ENCODE assay signal across 8 cellular contexts in the genomic region with DNA sequence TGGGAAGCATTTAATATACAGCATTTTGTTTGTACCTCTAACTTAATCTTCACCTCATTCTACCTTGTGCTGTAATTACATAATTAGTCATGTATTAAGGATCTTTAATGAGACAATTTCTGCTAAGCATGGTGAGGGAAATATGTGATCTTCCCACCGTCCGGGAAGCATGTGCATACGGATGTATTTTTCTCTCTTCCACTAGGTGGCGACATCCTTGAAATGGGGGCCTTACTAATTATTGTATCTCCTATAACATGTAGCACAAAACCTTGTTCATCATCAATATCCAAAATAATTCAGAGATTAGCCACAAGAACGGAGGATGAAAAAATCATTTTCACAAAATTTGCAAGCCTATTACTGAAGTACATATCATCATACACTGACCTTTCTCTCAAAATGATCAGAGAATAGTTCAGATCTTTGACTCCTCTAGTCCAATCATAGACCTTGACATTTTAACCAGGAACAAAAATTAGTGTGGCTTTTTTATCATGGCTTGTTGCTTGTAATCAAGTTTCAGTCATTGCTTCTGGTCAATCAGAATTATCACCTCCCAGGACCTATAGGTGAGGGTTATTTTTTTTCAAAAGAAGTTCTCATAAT.
A peak's percentile ranks its signal among the peaks of the same experiment; 100 is the strongest.
DNase-seq lines count a peak whose midpoint lies in the region; ATAC-seq and TF ChIP-seq lines count a peak whose summit lies in the region.

No MANE protein-coding gene starts in this region.

- H3K4me1 Mint-ChIP-seq in activated CD4-positive, alpha-beta T cell treated with anti-CD3 and anti-CD28 coated beads, Interleukin-2, amount 10 ng/mL, durations not matched to agents 24 days and 14 days: no peaks in the 10 kb centered on the region
- no peaks in the 10 kb centered on the region for H3K4me1 Mint-ChIP-seq in activated CD4-positive, alpha-beta T cell treated with anti-CD3 and anti-CD28 coated beads, Interleukin-2, amount 10 ng/mL, durations not matched to agents 7 days and 5 days

- H3K36me3 Mint-ChIP-seq in activated CD4-positive, alpha-beta T cell treated with anti-CD3 and anti-CD28 coated beads, Interleukin-2, amount 10 ng/mL, durations not matched to agents 24 days and 14 days (ENCODE audit: low read depth): no peaks in the 10 kb centered on the region
- no peaks in the 10 kb centered on the region for H3K36me3 Mint-ChIP-seq in activated CD4-positive, alpha-beta T cell treated with anti-CD3 and anti-CD28 coated beads, Interleukin-2, amount 10 ng/mL, durations not matched to agents 7 days and 5 days (ENCODE audit: low read depth)

- POLR2A ChIA-PET in activated CD4-positive, alpha-beta T cell treated with anti-CD3 and anti-CD28 coated beads, Interleukin-2, amount 10 ng/mL, durations not matched to agents 7 days and 5 days (lab: Charles Lee): no interaction called here

- no peak overlapping the region for H3K27ac Mint-ChIP-seq in activated CD4-positive, alpha-beta T cell treated with anti-CD3 and anti-CD28 coated beads, Interleukin-2, amount 10 ng/mL, durations not matched to agents 24 days and 14 days
- no peak overlapping the region for H3K27ac Mint-ChIP-seq in activated CD4-positive, alpha-beta T cell treated with anti-CD3 and anti-CD28 coated beads, Interleukin-2, amount 10 ng/mL, durations not matched to agents 7 days and 5 days

- no peak overlapping the region for H3K4me3 Mint-ChIP-seq in activated CD4-positive, alpha-beta T cell treated with anti-CD3 and anti-CD28 coated beads, Interleukin-2, amount 10 ng/mL, durations not matched to agents 24 days and 14 days
- no peak overlapping the region for H3K4me3 Mint-ChIP-seq in activated CD4-positive, alpha-beta T cell treated with anti-CD3 and anti-CD28 coated beads, Interleukin-2, amount 10 ng/mL, durations not matched to agents 7 days and 5 days

- no peaks in the 10 kb centered on the region for H3K27me3 ChIP-seq in hepatocyte
- no peaks in the 10 kb centered on the region for H3K27me3 ChIP-seq in thoracic aorta (replicated peaks; ENCODE audit: insufficient read depth)

- no peaks in the 10 kb centered on the region for H3K9me2 ChIP-seq in hepatocyte (replicated peaks; ENCODE audit: insufficient read depth)

- CTCF ChIA-PET in activated CD4-positive, alpha-beta T cell treated with anti-CD3 and anti-CD28 coated beads, Interleukin-2, amount 10 ng/mL, durations not matched to agents 7 days and 5 days (lab: Charles Lee): interaction anchor here (0.6 to 1.2 kb wide), 2 partner anchors 9 to 1851 kb away, joined by 4 read pairs; no protein-coding TSS in a partner anchor

- ATAC-seq in GM21576 (IDR thresholded peaks at IDR 0.05; ENCODE audit: unreplicated experiment) (peak; percentile 85), thoracic aorta (ENCODE audit: insufficient number of reproducible peaks, low FRiP score, low read depth) (no peak)

- H4K20me1 ChIP-seq in hepatocyte (ENCODE audit: insufficient read depth, poor library complexity, severe bottlenecking): no peaks in the 10 kb centered on the region

- H3K4me1 ChIP-seq in hepatocyte (ENCODE audit: insufficient read depth) (no peaks in the 10 kb centered on the region), thoracic aorta (ENCODE audit: control insufficient read depth in 1 of 2, low read depth in 2 of 2) (no peaks in the 10 kb centered on the region)

- H3K79me2 ChIP-seq in hepatocyte: no peaks in the 10 kb centered on the region

- H3K9me3 ChIP-seq in hepatocyte (ENCODE audit: low read depth) (no peaks in the 10 kb centered on the region), thoracic aorta (no peaks in the 10 kb centered on the region)

- H3K36me3 ChIP-seq in hepatocyte (replicated peaks; ENCODE audit: insufficient read depth, low read depth): no peaks in the 10 kb centered on the region
- no peaks in the 10 kb centered on the region for H3K36me3 ChIP-seq in thoracic aorta

- DNase-seq in activated CD4-positive, alpha-beta T cell treated with anti-CD3 and anti-CD28 coated beads, Interleukin-2, amount 10 ng/mL, durations not matched to agents 24 days and 14 days: peak; percentile 71
- no peak for DNase-seq in activated CD4-positive, alpha-beta T cell treated with anti-CD3 and anti-CD28 coated beads for 1 hour
- DNase-seq in LNCaP clone FGC (ENCODE audit: low read depth) (peak; percentile 10), hepatocyte (ENCODE audit: low spot score) (peak; percentile 58), thoracic aorta (ENCODE audit: low spot score) (no peak), OCI-M2 (lab: John Stamatoyannopoulos, UW; ENCODE audit: unreplicated experiment) (no peak)
- DNase-seq in activated CD4-positive, alpha-beta T cell treated with anti-CD3 and anti-CD28 coated beads, Interleukin-2, amount 10 ng/mL, durations not matched to agents 7 days and 5 days: peak; percentile 32

- WGBS in hepatocyte (ENCODE audit: low lambda C conversion rate, missing lambda C conversion rate): 12% methylated on average over 5 of the region's 5 CpGs

- peak; percentile 68 for TF ChIP-seq CTCF in LNCaP clone FGC (IDR thresholded peaks at IDR 0.05; ENCODE audit: control insufficient read depth, extremely low read depth, insufficient read depth)
- TF ChIP-seq CTCF in hepatocyte (IDR thresholded peaks at IDR 0.05; ENCODE audit: poor library complexity): peak; percentile 67
- TF ChIP-seq CTCF in thoracic aorta (IDR thresholded peaks at IDR 0.05): peak; percentile 54

- H3K27ac ChIP-seq in hepatocyte (no peak overlapping the region), thoracic aorta (no peak overlapping the region)

- H3K4me3 ChIP-seq in LNCaP clone FGC (ENCODE audit: low read depth, low read length) (no peak overlapping the region), hepatocyte (no peak overlapping the region), thoracic aorta (no peak overlapping the region)

- intact Hi-C loops in activated CD4-positive, alpha-beta T cell treated with anti-CD3 and anti-CD28 coated beads, Interleukin-2, amount 10 ng/mL, durations not matched to agents 24 days and 14 days (cut with micrococcal nuclease): loop anchor here (5.0 to 10.0 kb wide), 3 partner anchors 222 to 1612 kb away; no protein-coding TSS in a partner anchor

- no peaks in the 10 kb centered on the region for H3K9me3 Mint-ChIP-seq in activated CD4-positive, alpha-beta T cell treated with anti-CD3 and anti-CD28 coated beads, Interleukin-2, amount 10 ng/mL, durations not matched to agents 24 days and 14 days
- no peaks in the 10 kb centered on the region for H3K9me3 Mint-ChIP-seq in activated CD4-positive, alpha-beta T cell treated with anti-CD3 and anti-CD28 coated beads, Interleukin-2, amount 10 ng/mL, durations not matched to agents 7 days and 5 days

- H3K27me3 Mint-ChIP-seq in activated CD4-positive, alpha-beta T cell treated with anti-CD3 and anti-CD28 coated beads, Interleukin-2, amount 10 ng/mL, durations not matched to agents 24 days and 14 days: no peaks in the 10 kb centered on the region
- H3K27me3 Mint-ChIP-seq in activated CD4-positive, alpha-beta T cell treated with anti-CD3 and anti-CD28 coated beads, Interleukin-2, amount 10 ng/mL, durations not matched to agents 7 days and 5 days: peaks cover 2% of the 10 kb centered on the region

- H3K4me2 ChIP-seq in hepatocyte: no peak overlapping the region

- no peak overlapping the region for H2AFZ ChIP-seq in hepatocyte

Comparison
In these comparisons a context has a peak if more than half of its experiments do, and no peak if none do; other contexts are left out.
1. DNase-seq: peak in activated CD4-positive, alpha-beta T cell treated with anti-CD3 and anti-CD28 coated beads, Interleukin-2, amount 10 ng/mL, durations not matched to agents 24 days and 14 days (single experiment), LNCaP clone FGC (single experiment), activated CD4-positive, alpha-beta T cell treated with anti-CD3 and anti-CD28 coated beads, Interleukin-2, amount 10 ng/mL, durations not matched to agents 7 days and 5 days (single experiment) and hepatocyte (single experiment); none in activated CD4-positive, alpha-beta T cell treated with anti-CD3 and anti-CD28 coated beads for 1 hour (single experiment), thoracic aorta (single experiment) and OCI-M2 (single experiment).
2. Peak in every context shown above with its lines, with median percentiles within 50 percentile points of each other: CTCF ChIP-seq.